ENCODE assay signal across 1 cellular context in the genomic region with DNA sequence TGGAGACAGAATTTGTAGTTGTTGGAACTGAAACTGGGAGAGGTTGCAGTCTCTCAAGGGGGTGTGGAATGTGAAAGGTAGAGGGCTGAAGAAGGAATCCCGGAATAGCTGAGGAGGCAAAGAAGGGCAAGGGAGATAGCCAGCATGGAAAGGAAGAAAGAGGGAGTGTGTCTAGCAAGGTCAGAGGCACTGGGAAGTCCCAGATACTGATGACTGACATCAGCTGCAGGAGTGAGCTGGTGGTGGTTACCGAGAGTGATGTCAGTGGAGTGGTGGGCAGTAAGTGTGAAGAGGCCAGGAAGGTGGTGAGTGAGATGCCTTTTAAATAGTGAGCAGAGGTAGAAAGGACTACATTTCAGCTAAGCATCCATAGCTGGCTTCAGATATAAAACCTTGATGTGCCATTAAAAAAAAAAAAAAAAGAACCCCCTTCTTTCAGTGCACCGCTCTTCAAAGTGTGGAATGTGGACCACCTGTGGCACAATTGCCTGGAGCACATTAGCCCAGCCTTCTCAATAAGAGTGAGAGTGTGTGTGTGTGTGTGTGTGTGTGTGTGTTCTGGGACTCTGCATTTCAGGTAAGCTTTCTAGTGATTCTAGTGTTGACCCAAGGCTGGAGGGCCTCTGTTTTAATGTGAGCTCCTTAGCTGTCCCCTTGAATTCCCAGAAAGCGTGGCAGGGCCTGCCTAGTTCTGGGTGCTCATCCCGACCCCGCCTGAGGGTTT.
TF ChIP-seq lines count a peak whose summit lies in the region.

No MANE protein-coding gene starts in this region.

TF ChIP-seq in IMR-90, 13 proteins besides CTCF, POLR2A, EP300 and RAD21 (continued from another document):
- no peak for TF ChIP-seq MXI1 (IDR thresholded peaks at IDR 0.05; ENCODE audit: borderline replicate concordance, low read depth, low read length)
- no peak for TF ChIP-seq BHLHE40 (IDR thresholded peaks at IDR 0.05; ENCODE audit: low read depth, low read length)
- no peak for TF ChIP-seq SMC3 (IDR thresholded peaks at IDR 0.05; ENCODE audit: low read depth, low read length)
- TF ChIP-seq, protein P1, sequence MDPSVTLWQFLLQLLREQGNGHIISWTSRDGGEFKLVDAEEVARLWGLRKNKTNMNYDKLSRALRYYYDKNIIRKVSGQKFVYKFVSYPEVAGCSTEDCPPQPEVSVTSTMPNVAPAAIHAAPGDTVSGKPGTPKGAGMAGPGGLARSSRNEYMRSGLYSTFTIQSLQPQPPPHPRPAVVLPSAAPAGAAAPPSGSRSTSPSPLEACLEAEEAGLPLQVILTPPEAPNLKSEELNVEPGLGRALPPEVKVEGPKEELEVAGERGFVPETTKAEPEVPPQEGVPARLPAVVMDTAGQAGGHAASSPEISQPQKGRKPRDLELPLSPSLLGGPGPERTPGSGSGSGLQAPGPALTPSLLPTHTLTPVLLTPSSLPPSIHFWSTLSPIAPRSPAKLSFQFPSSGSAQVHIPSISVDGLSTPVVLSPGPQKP (IDR thresholded peaks at IDR 0.05; ENCODE audit: borderline replicate concordance, low read depth, low read length) = no peak
- TF ChIP-seq, protein P2, sequence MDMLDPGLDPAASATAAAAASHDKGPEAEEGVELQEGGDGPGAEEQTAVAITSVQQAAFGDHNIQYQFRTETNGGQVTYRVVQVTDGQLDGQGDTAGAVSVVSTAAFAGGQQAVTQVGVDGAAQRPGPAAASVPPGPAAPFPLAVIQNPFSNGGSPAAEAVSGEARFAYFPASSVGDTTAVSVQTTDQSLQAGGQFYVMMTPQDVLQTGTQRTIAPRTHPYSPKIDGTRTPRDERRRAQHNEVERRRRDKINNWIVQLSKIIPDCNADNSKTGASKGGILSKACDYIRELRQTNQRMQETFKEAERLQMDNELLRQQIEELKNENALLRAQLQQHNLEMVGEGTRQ (IDR thresholded peaks at IDR 0.05; ENCODE audit: low read depth, low read length) = no peak
